In genomic region chrX:112761239-112762207, GRCh38 we compare ENCODE assay signal across 12 cellular contexts.
DNase-seq lines count a peak whose midpoint lies in the region; ATAC-seq and TF ChIP-seq lines count a peak whose summit lies in the region.
"Had no signal": no experiment of that assay in that cellular context is flagged by ENCODE, and none has a peak within 500 bp of the region (broad histone marks: within the 10 kb centered on the region; RNA-seq: fewer than 3 reads in every experiment).

No MANE protein-coding gene starts in this region.

- H3K9me3 ChIP-seq in right atrium auricular region: no peaks in the 10 kb centered on the region
- H3K9me3 ChIP-seq: uterus had no signal

- no peak overlapping the region for H3K4me3 ChIP-seq in right atrium auricular region
- H3K4me3 ChIP-seq: SK-N-MC, uterus had no signal

- DNase-seq in GM10266 (ENCODE audit: extremely low spot score) (peak; percentile 4), NOMO-1 (lab: John Stamatoyannopoulos, UW; ENCODE audit: unreplicated experiment in 2 of 2) (peak; percentile 52 to 61), NCI-H1092 treated with DMSO at 0.1 percent for 48 hours (lab: John Stamatoyannopoulos, UW) (no peak), SW 1271 (lab: John Stamatoyannopoulos, UW) (no peak), right atrium auricular region (ENCODE audit: low spot score) (no peak)
- no peak for DNase-seq in activated CD4-positive, CD25-positive, alpha-beta regulatory T cell (lab: John Stamatoyannopoulos, UW)
- DNase-seq: cortex of kidney, NCI-H1930, uterus had no signal

- peak; percentile 86 for ATAC-seq in GM19438 (IDR thresholded peaks at IDR 0.05; ENCODE audit: low read depth, unreplicated experiment)
- peak; percentile 89 for ATAC-seq in HG02973 (IDR thresholded peaks at IDR 0.05; ENCODE audit: unreplicated experiment)

- H3K27ac ChIP-seq in right atrium auricular region: no peak overlapping the region
- H3K27ac ChIP-seq: SK-N-MC, uterus had no signal

- H3K27me3 ChIP-seq in right atrium auricular region: no peaks in the 10 kb centered on the region
- H3K27me3 ChIP-seq: uterus had no signal

- H3K4me1 ChIP-seq in right atrium auricular region: no peaks in the 10 kb centered on the region
- H3K4me1 ChIP-seq: uterus had no signal

- TF ChIP-seq CTCF in GM10266 (IDR thresholded peaks at IDR 0.05; ENCODE audit: control insufficient read depth, insufficient read depth, low read depth, missing control alignments): no peak
- TF ChIP-seq CTCF in right atrium auricular region (IDR thresholded peaks at IDR 0.05): no peak

- H3K36me3 ChIP-seq in right atrium auricular region: no peaks in the 10 kb centered on the region
- H3K36me3 ChIP-seq: uterus had no signal

Comparison
In these comparisons a context has a peak if more than half of its experiments do, and no peak if none do; other contexts are left out.
1. DNase-seq: peak in GM10266 (single experiment) and NOMO-1 (2 of 2); none in NCI-H1092 treated with DMSO at 0.1 percent for 48 hours (single experiment), activated CD4-positive, CD25-positive, alpha-beta regulatory T cell (0 of 4), SW 1271 (0 of 2) and right atrium auricular region (single experiment).